In the genomic region with DNA sequence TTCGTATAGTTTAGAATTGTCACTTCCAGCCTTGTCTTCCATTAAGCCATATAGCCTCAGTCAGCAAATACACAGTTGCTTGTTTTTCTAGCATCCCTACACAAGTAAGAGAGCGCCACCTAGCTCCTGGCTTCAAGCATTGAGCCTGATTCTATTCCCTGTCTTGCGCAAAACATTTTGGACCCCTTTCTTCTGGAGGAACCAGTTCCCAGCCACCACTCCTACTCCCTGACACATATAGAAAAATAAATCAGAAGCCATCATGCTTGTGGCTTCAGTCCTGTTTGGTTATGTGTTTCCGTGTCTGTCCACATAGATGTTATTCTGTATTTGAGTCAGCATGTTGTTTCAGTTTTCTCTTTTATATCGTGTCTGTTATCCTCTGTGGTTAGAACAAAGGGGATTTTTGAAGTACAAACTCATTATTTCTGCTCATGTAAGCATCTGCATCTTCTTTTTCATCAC, we compare ENCODE assay signal across 8 cellular contexts. TPM values are rescaled to one million over a fixed set of nuclear protein-coding genes. Genes with fewer than 3 reads are reported as not detected.
A peak's percentile ranks its signal among the peaks of the same experiment; 100 is the strongest.
DNase-seq lines count a peak whose midpoint lies in the region; ATAC-seq and TF ChIP-seq lines count a peak whose summit lies in the region.

No MANE protein-coding gene starts in this region.

- peak; percentile 16 for TF ChIP-seq CTCF in HL-60 (IDR thresholded peaks at IDR 0.05; ENCODE audit: insufficient read depth, low read length)
- no peak for TF ChIP-seq CTCF in coronary artery (IDR thresholded peaks at IDR 0.05)

- H3K9me3 Mint-ChIP-seq in activated naive CD4-positive, alpha-beta T cell treated with anti-CD3 and anti-CD28 coated beads, Interleukin-2, amount 50 U/mL, for 72 hours = no peaks in the 10 kb centered on the region

- H3K27ac Mint-ChIP-seq in activated naive CD4-positive, alpha-beta T cell treated with anti-CD3 and anti-CD28 coated beads, Interleukin-2, amount 50 U/mL, for 72 hours = peak overlapping the region; percentile 80 to 87

- intact Hi-C loops in left ventricle myocardium superior (cut with micrococcal nuclease) = loop anchor here (10.0 kb wide), 1 partner anchor 138 kb away; a partner anchor contains a TSS

- H3K36me3 Mint-ChIP-seq in activated naive CD4-positive, alpha-beta T cell treated with anti-CD3 and anti-CD28 coated beads, Interleukin-2, amount 50 U/mL, for 72 hours = peaks cover 15 to 43% of the 10 kb centered on the region in 2 donors

- no peak overlapping the region for H3K4me3 ChIP-seq in HL-60 (replicated peaks; ENCODE audit: insufficient read depth, low read length)
- H3K4me3 ChIP-seq in coronary artery = no peak overlapping the region

- peak; percentile 24 for DNase-seq in GM04504 (ENCODE audit: low read depth)
- DNase-seq in HL-60 (ENCODE audit: low read depth in 1 of 2, low spot score in 1 of 2) = peak; percentile 7 to 72
- DNase-seq in RPMI8226 = peak; percentile 33
- peak; percentile 34 to 55 for DNase-seq in activated naive CD4-positive, alpha-beta T cell treated with anti-CD3 and anti-CD28 coated beads, Interleukin-2, amount 50 U/mL, for 72 hours (ENCODE audit: low spot score in 2 of 2)
- peak; percentile 25 for DNase-seq in left ventricle myocardium superior
- peak; percentile 23 to 39 (median 25) for DNase-seq in stimulated activated CD4-positive, alpha-beta T cell treated with anti-CD3 and anti-CD28 coated beads, Interleukin-12 subunit alpha, Interleukin-12 subunit beta, amount 100 ng/mL, for 48 hours (ENCODE audit: low read depth in 2 of 3, low spot score in 1 of 3)
- DNase-seq in coronary artery (ENCODE audit: low spot score) = no peak

- no peak overlapping the region for H3K27ac ChIP-seq in HL-60 (replicated peaks)
- H3K27ac ChIP-seq in coronary artery = no peak overlapping the region

- H3K27me3 ChIP-seq in HL-60 (ENCODE audit: insufficient read depth, poor library complexity, severe bottlenecking) = no peaks in the 10 kb centered on the region

- ATAC-seq in GM21515 (IDR thresholded peaks at IDR 0.05; ENCODE audit: unreplicated experiment) = peak; percentile 97
- peak; percentile 93 to 95 for ATAC-seq in activated naive CD4-positive, alpha-beta T cell treated with anti-CD3 and anti-CD28 coated beads, Interleukin-2, amount 50 U/mL, for 72 hours
- ATAC-seq in left ventricle myocardium superior = no peak

RNA-seq across cellular contexts. Expression of a gene that starts 59.9 kb away (rescaled TPM):
- 100 to 1,000 TPM in 1 of 2 donors, 10 to 100 TPM in 1; 53.1 to 147 TPM for total RNA-seq in activated naive CD4-positive, alpha-beta T cell treated with anti-CD3 and anti-CD28 coated beads, Interleukin-2, amount 50 U/mL, for 72 hours
- 8.2 TPM for total RNA-seq in left ventricle myocardium superior
